ENCODE assay signal across 21 cellular contexts in genomic region chr14:55718551-55718950, GRCh38.
"Had no signal": no experiment of that assay in that cellular context is flagged by ENCODE, and none has a peak within 500 bp of the region (broad histone marks: within the 10 kb centered on the region; RNA-seq: fewer than 3 reads in every experiment).

No MANE protein-coding gene starts in this region.

- DNase-seq: cortex of kidney; dorsolateral prefrontal cortex; effector CD8-positive, alpha-beta T cell; foreskin melanocyte; heart left ventricle; hippocampal formation; kidney glomerular epithelial cell; mammary epithelial cell; naive thymus-derived CD4-positive, alpha-beta T cell; posterior cingulate gyrus; sigmoid colon; stimulated activated CD4-positive, alpha-beta T cell treated with anti-CD3 and anti-CD28 coated beads, Interleukin-2, amount 100 ng/mL, for 24 hours; stimulated activated CD4-positive, alpha-beta T cell treated with anti-CD3 and anti-CD28 coated beads, Interleukin-4, amount 100 ng/mL, for 4 hours; stimulated activated naive CD4-positive, alpha-beta T cell; stomach; substantia nigra; trophoblast cell had no signal

- H3K4me3 ChIP-seq: dorsolateral prefrontal cortex, heart left ventricle, right atrium auricular region, sigmoid colon, skin epidermis, stomach, thoracic aorta had no signal

- H3K27ac ChIP-seq: dorsolateral prefrontal cortex, heart left ventricle, neutrophil, right atrium auricular region, sigmoid colon, skin epidermis, stomach, thoracic aorta had no signal

- H3K36me3 ChIP-seq: heart left ventricle, neutrophil, right atrium auricular region, sigmoid colon, stomach, thoracic aorta had no signal

- H3K9me3 ChIP-seq: heart left ventricle, neutrophil, right atrium auricular region, sigmoid colon, stomach, thoracic aorta had no signal
